8 cellular contexts compared by ENCODE assay signal in the genomic region with DNA sequence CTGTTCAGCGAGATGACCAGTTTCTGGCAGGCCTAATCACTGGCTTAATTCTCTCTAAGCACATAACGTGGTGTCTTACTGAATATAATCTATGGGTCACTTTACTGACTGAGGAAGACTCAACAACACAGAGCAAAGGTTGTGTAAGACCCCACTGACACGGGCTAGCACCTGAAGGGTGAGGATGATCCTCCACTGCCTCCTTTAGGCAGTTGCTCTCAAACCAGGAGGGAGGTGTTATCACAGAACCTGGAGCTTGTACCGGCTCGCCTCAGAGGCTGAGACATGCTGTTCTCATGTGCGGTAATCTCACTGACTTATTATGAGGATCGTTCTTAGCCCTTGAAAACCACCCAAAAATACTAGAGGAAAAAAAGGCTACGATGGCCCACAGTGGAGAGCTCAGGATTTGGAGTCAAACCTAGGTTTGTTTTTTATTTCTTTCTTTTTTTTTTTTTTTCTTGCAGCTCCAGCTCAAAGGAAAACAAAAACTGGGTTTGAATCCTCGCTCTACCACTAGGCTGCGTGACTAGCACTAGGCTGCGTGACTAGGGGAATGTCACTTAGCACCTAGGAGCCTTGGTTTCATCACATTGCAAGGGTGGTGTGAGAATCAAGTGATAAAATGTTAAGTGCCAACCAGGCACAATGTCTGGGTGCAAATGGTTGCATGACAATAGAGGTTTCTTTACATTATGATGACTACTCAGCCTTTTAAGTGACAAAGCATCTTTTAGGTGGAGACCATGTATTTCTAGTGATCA. TPM values are rescaled to one million over a fixed set of nuclear protein-coding genes. Genes with fewer than 3 reads are reported as not detected.
A peak's percentile ranks its signal among the peaks of the same experiment; 100 is the strongest.
DNase-seq lines count a peak whose midpoint lies in the region; ATAC-seq, FAIRE-seq and TF ChIP-seq lines count a peak whose summit lies in the region.

No MANE protein-coding gene starts in this region.

- no peak overlapping the region for H3K4me3 ChIP-seq in OCI-LY1 (ENCODE audit: low read depth, low read length, poor library complexity, severe bottlenecking)
- H3K4me3 ChIP-seq in H1 (ENCODE audit: extremely low read depth in 1 of 4, insufficient read depth in 2 of 4, low read depth in 3 of 4, low read length in 4 of 4): no peak overlapping the region
- H3K4me3 ChIP-seq in skeletal muscle tissue (ENCODE audit: low read length in 3 of 3): no peak overlapping the region

- H3K56ac ChIP-seq in H1 (replicated peaks; ENCODE audit: insufficient read length, low read depth, low read length): no peak overlapping the region

- H3K4ac ChIP-seq in H1 (replicated peaks; ENCODE audit: insufficient read length, low read depth, low read length): no peak overlapping the region

- H3K36me3 ChIP-seq in OCI-LY1 (ENCODE audit: insufficient read depth, low read length): no peaks in the 10 kb centered on the region
- no peaks in the 10 kb centered on the region; a peak in 1 of 8 replicates for H3K36me3 ChIP-seq in H1 (ENCODE audit: control insufficient read depth in 2 of 4, insufficient read depth in 4 of 4, low read length in 3 of 4)
- peaks cover 0 to 12% (median 2%) of the 10 kb centered on the region in 3 donors for H3K36me3 ChIP-seq in skeletal muscle tissue (ENCODE audit: control insufficient read depth in 3 of 3, insufficient read depth in 3 of 3, low read length in 3 of 3)

- H3K23ac ChIP-seq in H1 (ENCODE audit: insufficient read length): no peak overlapping the region

- no peak overlapping the region for H2BK15ac ChIP-seq in H1 (ENCODE audit: low read length)

- H3K23me2 ChIP-seq in H1 (ENCODE audit: low read depth, low read length): no peaks in the 10 kb centered on the region

- no peak overlapping the region for H2BK5ac ChIP-seq in H1 (ENCODE audit: low read depth, low read length)

- 0 out of 2 replicates have a peak overlapping the region, but pooled peaks have one; percentile 11 for H2BK12ac ChIP-seq in H1 (ENCODE audit: low read depth, low read length)

- no peak for TF ChIP-seq POLR2A in H1 (IDR thresholded peaks at IDR 0.05; ENCODE audit: control extremely low read depth in 1 of 2, low read depth in 2 of 2, low read length in 2 of 2)

- H3K27me3 ChIP-seq in OCI-LY1 (ENCODE audit: insufficient read depth, low read length) (no peaks in the 10 kb centered on the region), H1 (replicated peaks in 1 of 4; ENCODE audit: control insufficient read depth in 3 of 4, extremely low read depth in 1 of 4, insufficient read depth in 3 of 4, low read length in 3 of 4) (no peaks in the 10 kb centered on the region), skeletal muscle tissue (ENCODE audit: control insufficient read depth in 3 of 3, insufficient read depth in 3 of 3, low read length in 3 of 3) (no peaks in the 10 kb centered on the region)

- H2AK5ac ChIP-seq in H1 (ENCODE audit: low read depth, low read length): peak overlapping the region; percentile 2; the same call in 1 of the 2 replicates

- H3K4me1 ChIP-seq in OCI-LY1 (ENCODE audit: insufficient read depth, low read length, severe bottlenecking) (peaks cover 44% of the 10 kb centered on the region), H1 (replicated peaks in 1 of 4; ENCODE audit: control insufficient read depth in 3 of 4, insufficient read depth in 4 of 4, low read length in 3 of 4) (peaks cover 0 to 3% (median 0%) of the 10 kb centered on the region in 4 experiments; a peak in 1 of 7 replicates), skeletal muscle tissue (ENCODE audit: control insufficient read depth in 3 of 3, insufficient read depth in 3 of 3, low read length in 3 of 3) (peaks cover 6 to 16% (median 15%) of the 10 kb centered on the region in 3 donors)

- H2BK120ac ChIP-seq in H1 (replicated peaks; ENCODE audit: low read depth, low read length): no peak overlapping the region

- no peak overlapping the region for H3K18ac ChIP-seq in H1 (ENCODE audit: extremely low read depth, low read length)

- H3K9me2 ChIP-seq in OCI-LY1 (ENCODE audit: low read depth, low read length): no peaks in the 10 kb centered on the region

- no peak overlapping the region for H2BK20ac ChIP-seq in H1 (ENCODE audit: low read length)

- H3K27ac ChIP-seq in OCI-LY1 (ENCODE audit: low read depth, low read length, poor library complexity, severe bottlenecking) (peak overlapping the region; percentile 52), H1 (ENCODE audit: low read depth, low read length) (no peak overlapping the region; the same call in 1 of the 2 replicates), skeletal muscle tissue (ENCODE audit: low read depth, low read length) (peak overlapping the region; percentile 81)

- no peak overlapping the region for H4K8ac ChIP-seq in H1 (ENCODE audit: extremely low read depth, insufficient read depth, low read length)

- H2AFZ ChIP-seq in OCI-LY1 (ENCODE audit: low read length) (no peak overlapping the region), H1 (ENCODE audit: low read length) (no peak overlapping the region)

- H3K9ac ChIP-seq in OCI-LY1 (ENCODE audit: low read length) (peak overlapping the region; percentile 21; the same call in 1 of the 2 replicates), H1 (replicated peaks in 1 of 4; ENCODE audit: extremely low read depth in 1 of 4, low read depth in 3 of 4, low read length in 3 of 4) (peak overlapping the region in 1 of 4 experiments; percentile 20; a peak in 1 of 7 replicates), skeletal muscle tissue (ENCODE audit: low read depth in 1 of 3, low read length in 3 of 3) (no peak overlapping the region)

- H4K5ac ChIP-seq in H1 (ENCODE audit: insufficient read length, low read depth, low read length): no peak overlapping the region

- no peak for TF ChIP-seq EP300 in H1 (IDR thresholded peaks at IDR 0.05; ENCODE audit: borderline replicate concordance in 1 of 2, low read depth in 2 of 2, low read length in 2 of 2)

- peak; percentile 16; the same call in 1 of the 2 replicates for TF ChIP-seq CTCF in OCI-LY1 (IDR thresholded peaks at IDR 0.05; ENCODE audit: low read length)
- TF ChIP-seq CTCF in H1 (IDR thresholded peaks at IDR 0.05; ENCODE audit: control extremely low read depth in 1 of 3, insufficient read depth in 1 of 3, low read depth in 1 of 3, low read length in 3 of 3): peak; percentile 20 to 36 (median 30)

- TF ChIP-seq RAD21 in H1 (IDR thresholded peaks at IDR 0.05 in 1 of 2, conservative IDR thresholded peaks at IDR 0.05 in 1 of 2; ENCODE audit: low read depth in 2 of 2, low read length in 2 of 2): peak; percentile 46 to 56

- H4K20me1 ChIP-seq in OCI-LY1 (ENCODE audit: insufficient read depth, low read length) (no peaks in the 10 kb centered on the region), H1 (replicated peaks in 1 of 2; ENCODE audit: control insufficient read depth in 1 of 2, insufficient read depth in 2 of 2, low read length in 2 of 2) (no peaks in the 10 kb centered on the region)

- FAIRE-seq in H1 (lab: Jason Lieb, UNC): no peak

- H4K91ac ChIP-seq in H1 (replicated peaks; ENCODE audit: insufficient read length, low read length): no peak overlapping the region

- H3K4me2 ChIP-seq in OCI-LY1 (ENCODE audit: low read length): 0 out of 2 replicates have a peak overlapping the region, but pooled peaks have one; percentile 51
- H3K4me2 ChIP-seq in H1 (ENCODE audit: insufficient read depth in 1 of 2, low read depth in 2 of 2, low read length in 2 of 2): no peak overlapping the region

- H3K79me2 ChIP-seq in OCI-LY1 (ENCODE audit: insufficient read depth, low read length) (no peaks in the 10 kb centered on the region), H1 (ENCODE audit: control insufficient read depth in 1 of 2, insufficient read depth in 2 of 2, low read length in 2 of 2) (no peaks in the 10 kb centered on the region)

- no peak overlapping the region for H3K14ac ChIP-seq in H1 (ENCODE audit: insufficient read length)

- 84% methylated on average over 11 of the region's 11 CpGs; no CpG with 5 or more reads in 1 of the 2 experiments for WGBS in H1 (ENCODE audit: extremely low coverage in 1 of 2, insufficient coverage in 1 of 2, insufficient read length in 1 of 2, insufficient replicate concordance in 2 of 2, low coverage in 1 of 2, low lambda C conversion rate in 2 of 2, missing lambda C conversion rate in 1 of 2), 2 experiments

- peak; percentile 24 for ATAC-seq in GM21381 (IDR thresholded peaks at IDR 0.05; ENCODE audit: unreplicated experiment)
- ATAC-seq in HG02938 (IDR thresholded peaks at IDR 0.05; ENCODE audit: unreplicated experiment): no peak
- no peak for ATAC-seq in GM21825 (IDR thresholded peaks at IDR 0.05; ENCODE audit: unreplicated experiment)

- POLR2A ChIA-PET in H1 (lab: Charles Lee; ENCODE audit: partially characterized antibody): no interaction called here

- H3K79me1 ChIP-seq in H1 (ENCODE audit: low read depth, low read length): no peaks in the 10 kb centered on the region; the same call in 1 of the 2 replicates

- H3F3A ChIP-seq in OCI-LY1 (ENCODE audit: insufficient read depth, low read length): no peaks in the 10 kb centered on the region

- CTCF ChIA-PET in H1 (lab: Charles Lee; ENCODE audit: partially characterized antibody): interaction anchor here (0.6 to 2.3 kb wide), 15 partner anchors 9 to 378 kb away, joined by 3 to 11 read pairs (median 3); no protein-coding TSS in a partner anchor

- no peaks in the 10 kb centered on the region for H3K9me3 ChIP-seq in OCI-LY1 (ENCODE audit: low read length)
- H3K9me3 ChIP-seq in H1 (ENCODE audit: insufficient read depth in 2 of 2, low read depth in 1 of 2, low read length in 1 of 2): no peaks in the 10 kb centered on the region
- no peaks in the 10 kb centered on the region for H3K9me3 ChIP-seq in skeletal muscle tissue (ENCODE audit: control insufficient read depth in 3 of 3, low read length in 3 of 3)

- DNase-seq in H1 (ENCODE audit: low read depth in 1 of 2, low spot score in 2 of 2): no peak
- no peak for DNase-seq in kidney glomerular epithelial cell (lab: John Stamatoyannopoulos, UW)
- no peak for DNase-seq in C1 segment of cervical spinal cord (lab: John Stamatoyannopoulos, UW)

TF ChIP-seq in H1, 55 proteins besides CTCF, POLR2A, EP300 and RAD21 (continues in another document):
- TF ChIP-seq ASH2L (IDR thresholded peaks at IDR 0.05; ENCODE audit: low read length) (no peak), CHD1 (IDR thresholded peaks at IDR 0.05; ENCODE audit: low read depth, low read length) (no peak), CEBPB (IDR thresholded peaks at IDR 0.05; ENCODE audit: low read depth, low read length) (no peak), MAFK (IDR thresholded peaks at IDR 0.05; ENCODE audit: low read depth, low read length) (no peak)

RNA-seq across cellular contexts. Expression of a gene that starts 28.1 kb away (rescaled TPM):
- total RNA-seq in H1 (2021; fragmentation: NEBNext Ultra II Directional; extraction: Animal tissue kit (Norgen Biotek cat#: 25700)): 8.4 and 9.3 TPM in 2 replicates
- polyA plus RNA-seq in H1 (2011; rRNA removed): 4.5 and 5.2 TPM in 2 replicates
- 6.9 TPM for polyA plus RNA-seq in H1 (2011; cell fraction: cytosol; rRNA removed)
- polyA plus RNA-seq in H1 (2011; cell fraction: nucleus; rRNA removed): 4.3 TPM
- polyA plus RNA-seq in H1 (2012, experiment 1 of 2): 5.1 to 9.5 TPM (median 7.1 TPM) in 4 replicates
- polyA plus RNA-seq in H1 (2012, experiment 2 of 2): 0.87 TPM
- 4.4 TPM for polyA plus RNA-seq in H1 (2013, experiment 1 of 2)
- 4.0 TPM for polyA plus RNA-seq in H1 (2013, experiment 2 of 2)
- 7.5 and 9.9 TPM in 2 replicates for polyA minus RNA-seq in H1 (2011; rRNA and poly(A)+ RNA removed)
- polyA minus RNA-seq in H1 (2011; cell fraction: cytosol; rRNA and poly(A)+ RNA removed): 5.9 TPM
- 6.7 TPM for polyA minus RNA-seq in H1 (2011; cell fraction: nucleus; rRNA and poly(A)+ RNA removed)
- 18.3 TPM for total RNA-seq in skeletal muscle tissue
